In the genomic region with DNA sequence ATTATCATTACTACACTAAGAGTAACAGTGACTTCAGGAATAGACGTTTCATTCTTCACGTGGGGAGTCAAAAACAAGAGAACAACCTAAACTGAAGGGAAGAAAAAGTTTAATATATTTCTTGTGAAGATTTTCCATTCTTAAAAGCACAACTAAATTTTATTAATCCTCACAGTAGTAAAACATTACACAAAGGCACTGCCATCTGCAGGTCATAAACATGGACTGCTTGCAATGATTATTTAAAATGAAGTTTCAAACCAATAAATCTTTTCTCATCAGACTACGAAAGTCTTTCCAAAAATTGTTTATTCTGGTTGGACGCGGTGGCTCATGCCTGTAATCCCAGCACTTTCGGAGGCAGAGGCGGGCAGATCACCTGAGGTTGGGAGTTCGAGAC, we compare ENCODE assay signal across 9 cellular contexts. TPM values are rescaled to one million over a fixed set of nuclear protein-coding genes. Genes with fewer than 3 reads are reported as not detected.
DNase-seq lines count a peak whose midpoint lies in the region; ATAC-seq and TF ChIP-seq lines count a peak whose summit lies in the region.
"Had no signal": no experiment of that assay in that cellular context is flagged by ENCODE, and none has a peak within 500 bp of the region (broad histone marks: within the 10 kb centered on the region; RNA-seq: fewer than 3 reads in every experiment).

No MANE protein-coding gene starts in this region.

- peaks cover 7% of the 10 kb centered on the region; the same call in 1 of the 2 replicates for H3K36me3 ChIP-seq in BLaER1
- no peaks in the 10 kb centered on the region for H3K36me3 ChIP-seq in adipocyte (ENCODE audit: control insufficient read depth, insufficient read depth, low read length, severe bottlenecking)

- H3K9ac ChIP-seq in BLaER1 (no peak overlapping the region), adipocyte (ENCODE audit: low read length) (peak overlapping the region; percentile 94)

- H4K20me1 ChIP-seq in BLaER1 = peaks cover 75% of the 10 kb centered on the region

- H3K27me3 Mint-ChIP-seq in HFFc6 (ENCODE audit: insufficient read depth) = no peaks in the 10 kb centered on the region

- peak overlapping the region; percentile 93 for H3K4me2 ChIP-seq in BLaER1

- ATAC-seq in activated CD4-positive, CD25-positive, alpha-beta regulatory T cell treated with anti-CD3 and anti-CD28 coated beads, Interleukin-2, amount 50 U/mL, for 24 hours = no peak
- ATAC-seq in HG02759 (IDR thresholded peaks at IDR 0.05; ENCODE audit: unreplicated experiment) = no peak
- no peak for ATAC-seq in GM19452 (IDR thresholded peaks at IDR 0.05; ENCODE audit: unreplicated experiment)

- no peak overlapping the region for H3K4me3 ChIP-seq in BLaER1
- peak overlapping the region; percentile 89 for H3K4me3 ChIP-seq in adipocyte (ENCODE audit: low read length)
- H3K4me3 ChIP-seq: skin epidermis had no signal

- H3K27me3 ChIP-seq in BLaER1 = no peaks in the 10 kb centered on the region
- no peaks in the 10 kb centered on the region for H3K27me3 ChIP-seq in adipocyte (replicated peaks; ENCODE audit: control insufficient read depth, insufficient read depth, low read length)

- H3K36me3 Mint-ChIP-seq in HFFc6 (ENCODE audit: low read depth) = no peaks in the 10 kb centered on the region

- H3K9me3 ChIP-seq in BLaER1 (no peaks in the 10 kb centered on the region), adipocyte (ENCODE audit: control insufficient read depth, low read length) (no peaks in the 10 kb centered on the region)

- no peak overlapping the region for H3K27ac Mint-ChIP-seq in HFFc6

- H3K4me1 Mint-ChIP-seq in HFFc6 (ENCODE audit: low read depth) = peaks cover 59% of the 10 kb centered on the region

- H3K4me3 Mint-ChIP-seq in HFFc6 = peak overlapping the region; percentile 52

- no peak overlapping the region for H3K27ac ChIP-seq in BLaER1
- H3K27ac ChIP-seq: skin epidermis had no signal

- H3K9me3 Mint-ChIP-seq in HFFc6 = no peaks in the 10 kb centered on the region

- peak; percentile 77 for TF ChIP-seq CTCF in HFFc6 (IDR thresholded peaks at IDR 0.05)

- H3K4me1 ChIP-seq in BLaER1 (peaks cover 34% of the 10 kb centered on the region), adipocyte (ENCODE audit: control insufficient read depth, insufficient read depth, low read length) (peaks cover 57% of the 10 kb centered on the region)

- DNase-seq in HFFc6 (peak; percentile 38), adipocyte (ENCODE audit: low read depth) (peak; percentile 47), lung microvascular endothelial cell (ENCODE audit: low read depth in 2 of 2) (peak; percentile 28 to 48), T-helper 9 cell (no peak)

RNA-seq across cellular contexts. Expression of gene NCOA5, which starts 2.6 kb away (rescaled TPM):
- 10 to 100 TPM; 15.3 to 25.1 (median 23.2) TPM for total RNA-seq in HFFc6 (2021; fragmentation: NEBNext Ultra II Directional; extraction: Animal tissue kit (Norgen Biotek cat#: 25700))
- total RNA-seq in lung microvascular endothelial cell = 7.0 and 9.1 TPM in 2 replicates

RNA-seq across cellular contexts. Expression of gene CD40, which starts 31.0 kb away (rescaled TPM):
- total RNA-seq in HFFc6 (2021; fragmentation: NEBNext Ultra II Directional; extraction: Animal tissue kit (Norgen Biotek cat#: 25700)) = 1 to 10 TPM in 2 of 6 experiments, under 1 TPM in 4; 0.34 to 3.6 (median 0.62) TPM
- 2.2 and 18.1 TPM in 2 replicates for total RNA-seq in lung microvascular endothelial cell

RNA-seq across cellular contexts. Expression of gene SLC12A5, which starts 58.1 kb away (rescaled TPM):
- total RNA-seq in HFFc6 (2021; fragmentation: NEBNext Ultra II Directional; extraction: Animal tissue kit (Norgen Biotek cat#: 25700)) = under 1 TPM in 5 of 6 experiments, not detected in 1; 0.18 to 0.82 (median 0.52) TPM
- total RNA-seq in lung microvascular endothelial cell = 0.20 and 0.44 TPM in 2 replicates
